In the genomic region with DNA sequence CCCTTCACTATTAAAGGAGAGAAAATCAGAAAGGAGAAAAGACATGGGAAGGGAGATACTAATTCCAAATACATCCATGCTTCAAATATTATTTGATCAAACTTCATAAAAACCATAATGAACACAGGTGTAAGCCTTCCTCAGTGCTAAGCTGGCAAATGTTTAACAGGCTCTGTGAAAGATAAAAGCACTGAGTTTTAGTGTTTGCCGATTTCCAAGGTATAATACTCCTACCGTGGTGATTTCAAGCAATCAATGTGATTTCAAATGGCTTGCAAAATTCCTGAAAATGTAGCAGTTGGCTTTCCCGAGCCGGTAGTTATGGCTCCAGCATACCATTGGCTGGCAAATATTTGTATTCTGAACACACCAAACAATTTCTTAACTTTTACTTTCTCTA, we compare ENCODE assay signal across 17 cellular contexts.
DNase-seq lines count a peak whose midpoint lies in the region; ATAC-seq and TF ChIP-seq lines count a peak whose summit lies in the region.
"Had no signal": no experiment of that assay in that cellular context is flagged by ENCODE, and none has a peak within 500 bp of the region (broad histone marks: within the 10 kb centered on the region; RNA-seq: fewer than 3 reads in every experiment).

No MANE protein-coding gene starts in this region.

- no peak overlapping the region for H4K8ac ChIP-seq in mesendoderm (ENCODE audit: low read depth, low read length)

- H2BK5ac ChIP-seq in mesendoderm (ENCODE audit: low read length): no peak overlapping the region

- H3K9ac ChIP-seq in endocrine pancreas (ENCODE audit: control insufficient read depth, insufficient read depth, low read length) (no peak overlapping the region), mesendoderm (ENCODE audit: low read length) (no peak overlapping the region)
- H3K9ac ChIP-seq: BLaER1 had no signal

- H3K4me3 ChIP-seq in endocrine pancreas (ENCODE audit: control insufficient read depth, insufficient read depth, low read length) (peak overlapping the region; percentile 59), mesendoderm (ENCODE audit: low read length) (no peak overlapping the region), lower leg skin (ENCODE audit: low read depth, poor library complexity, severe bottlenecking) (no peak overlapping the region)
- H3K4me3 ChIP-seq: BLaER1 had no signal

- peak; percentile 14 for DNase-seq in NCI-H146 (lab: John Stamatoyannopoulos, UW)
- DNase-seq in NCI-H146 treated with DMSO at 0.1 percent for 48 hours (lab: John Stamatoyannopoulos, UW; ENCODE audit: unreplicated experiment): no peak
- no peak for DNase-seq in mesendoderm
- DNase-seq in DMS153 (lab: John Stamatoyannopoulos, UW): no peak
- DNase-seq in lower leg skin (ENCODE audit: low spot score in 2 of 2): no peak
- no peak for DNase-seq in omental fat pad (ENCODE audit: low spot score)
- DNase-seq in NCI-H524 treated with DMSO at 0.1 percent for 48 hours (lab: John Stamatoyannopoulos, UW): no peak
- DNase-seq: AML-193; Caco-2; CD8-positive, alpha-beta memory T cell; DMS53; GF-D8; H7 had no signal

- H3K27me3 ChIP-seq in endocrine pancreas (ENCODE audit: control insufficient read depth, insufficient read depth, low read length) (no peaks in the 10 kb centered on the region), mesendoderm (ENCODE audit: insufficient read depth, low read length, poor library complexity) (no peaks in the 10 kb centered on the region)
- H3K27me3 ChIP-seq: BLaER1 had no signal

- intact Hi-C loops in lower leg skin (cut with DNase I; ENCODE audit: low total_unique reads): no loop called here

- ATAC-seq in omental fat pad (ENCODE audit: low FRiP score): no peak
- ATAC-seq: HepG2 had no signal

- peak overlapping the region; percentile 75 for H3K18ac ChIP-seq in mesendoderm (ENCODE audit: low read length)

- H3K36me3 ChIP-seq in endocrine pancreas (ENCODE audit: control insufficient read depth, insufficient read depth, low read length) (no peaks in the 10 kb centered on the region), mesendoderm (ENCODE audit: control insufficient read depth, insufficient read depth, low read length) (no peaks in the 10 kb centered on the region)
- H3K36me3 ChIP-seq: BLaER1 had no signal

- no peak overlapping the region for H4K5ac ChIP-seq in mesendoderm (ENCODE audit: low read length)

- H2BK120ac ChIP-seq in mesendoderm (ENCODE audit: low read depth, low read length): no peak overlapping the region

- no peaks in the 10 kb centered on the region for H3K9me3 ChIP-seq in endocrine pancreas (ENCODE audit: control insufficient read depth, low read length)
- H3K9me3 ChIP-seq: BLaER1, Caco-2 had no signal

- no peak overlapping the region for H3K56ac ChIP-seq in mesendoderm (ENCODE audit: low read length)

- H3K4me1 ChIP-seq in endocrine pancreas (ENCODE audit: control insufficient read depth, insufficient read depth, low read length) (peaks cover 8% of the 10 kb centered on the region), mesendoderm (ENCODE audit: control insufficient read depth, low read depth, low read length) (peaks cover 2% of the 10 kb centered on the region)
- H3K4me1 ChIP-seq: Caco-2 had no signal

- peak overlapping the region; percentile 57 for H2BK15ac ChIP-seq in mesendoderm (replicated peaks; ENCODE audit: low read depth)

- WGBS in mesendoderm (ENCODE audit: extremely low coverage, insufficient coverage, low lambda C conversion rate): no CpG with 5 or more reads among the region's 4 CpGs
- WGBS in lower leg skin, 2 donors: 76 to 87% methylated on average over 4 of the region's 4 CpGs

- no peak overlapping the region for H3K4ac ChIP-seq in mesendoderm (ENCODE audit: low read depth, low read length)

- TF ChIP-seq POLR2A in lower leg skin (IDR thresholded peaks at IDR 0.05): no peak

- H3K79me2 ChIP-seq in mesendoderm (ENCODE audit: control insufficient read depth, insufficient read depth, low read length): no peaks in the 10 kb centered on the region

- no peak overlapping the region for H3K4me2 ChIP-seq in mesendoderm (ENCODE audit: low read length)
- H3K4me2 ChIP-seq: BLaER1 had no signal

- H3K27ac ChIP-seq in mesendoderm (ENCODE audit: low read depth, low read length): no peak overlapping the region
- H3K27ac ChIP-seq: 22Rv1, BLaER1 had no signal

- no peaks in the 10 kb centered on the region for H3K79me1 ChIP-seq in mesendoderm (ENCODE audit: low read length)

- no peak overlapping the region for H2AK5ac ChIP-seq in mesendoderm (ENCODE audit: low read length)

- no peak for TF ChIP-seq CTCF in lower leg skin (IDR thresholded peaks at IDR 0.05)
- no peak for TF ChIP-seq CTCF in omental fat pad (IDR thresholded peaks at IDR 0.05)

- no peak overlapping the region for H3K23ac ChIP-seq in mesendoderm (ENCODE audit: low read length)
